In genomic region chr14:59243174-59243573, GRCh38 we compare ENCODE assay signal across 20 cellular contexts. TPM values are rescaled to one million over a fixed set of nuclear protein-coding genes. Genes with fewer than 3 reads are reported as not detected.
DNase-seq lines count a peak whose midpoint lies in the region; ATAC-seq, FAIRE-seq and TF ChIP-seq lines count a peak whose summit lies in the region.
"Had no signal": no experiment of that assay in that cellular context is flagged by ENCODE, and none has a peak within 500 bp of the region (broad histone marks: within the 10 kb centered on the region; RNA-seq: fewer than 3 reads in every experiment).

No MANE protein-coding gene starts in this region.

- 67% methylated on average over 1 of the region's 1 CpG for WGBS in hepatocyte (ENCODE audit: low lambda C conversion rate, missing lambda C conversion rate)

- no peaks in the 10 kb centered on the region for H3K9me3 ChIP-seq in hepatocyte (ENCODE audit: low read depth)
- H3K9me3 ChIP-seq: Caco-2 had no signal

- no peaks in the 10 kb centered on the region for H3K36me3 ChIP-seq in hepatocyte (replicated peaks; ENCODE audit: insufficient read depth, low read depth)

- TF ChIP-seq POLR2A in erythroblast (IDR thresholded peaks at IDR 0.05; ENCODE audit: low read length) = no peak

- H3K27ac Mint-ChIP-seq in memory B cell (peak overlapping the region; percentile 81), nephron progenitor cell (no peak overlapping the region), osteocyte (ENCODE audit: unreplicated experiment) (no peak overlapping the region), immature natural killer cell (no peak overlapping the region)
- H3K27ac Mint-ChIP-seq: CD4-positive, alpha-beta T cell; HFFc6 had no signal

- H3K4me3 Mint-ChIP-seq in memory B cell (no peak overlapping the region), nephron progenitor cell (no peak overlapping the region), osteocyte (ENCODE audit: unreplicated experiment) (no peak overlapping the region), immature natural killer cell (no peak overlapping the region)
- H3K4me3 Mint-ChIP-seq: CD4-positive, alpha-beta T cell; HFFc6; IgD-negative memory B cell had no signal

- peaks cover 3% of the 10 kb centered on the region for H4K20me1 ChIP-seq in hepatocyte (ENCODE audit: insufficient read depth, poor library complexity, severe bottlenecking)

- H3K9me3 Mint-ChIP-seq in memory B cell (no peaks in the 10 kb centered on the region), nephron progenitor cell (peaks cover 25% of the 10 kb centered on the region), osteocyte (ENCODE audit: unreplicated experiment) (no peaks in the 10 kb centered on the region), immature natural killer cell (no peaks in the 10 kb centered on the region)
- H3K9me3 Mint-ChIP-seq: CD4-positive, alpha-beta T cell; HFFc6; IgD-negative memory B cell had no signal

- no peak overlapping the region for H2AFZ ChIP-seq in hepatocyte

- peak overlapping the region; percentile 20 for H3K4me2 ChIP-seq in hepatocyte

- H3K27ac ChIP-seq in hepatocyte = peak overlapping the region; percentile 22
- H3K27ac ChIP-seq: C4-2B had no signal

- H3K79me2 ChIP-seq in hepatocyte = peaks cover 81% of the 10 kb centered on the region

- peaks cover 10% of the 10 kb centered on the region for H3K4me1 ChIP-seq in hepatocyte (ENCODE audit: insufficient read depth)

- H3K4me3 ChIP-seq in hepatocyte = no peak overlapping the region

- H3K27me3 Mint-ChIP-seq in memory B cell = no peaks in the 10 kb centered on the region
- H3K27me3 Mint-ChIP-seq in nephron progenitor cell (ENCODE audit: low read depth, poor library complexity) = no peaks in the 10 kb centered on the region
- no peaks in the 10 kb centered on the region for H3K27me3 Mint-ChIP-seq in osteocyte (ENCODE audit: unreplicated experiment)
- H3K27me3 Mint-ChIP-seq in immature natural killer cell (ENCODE audit: low read depth in 3 of 3) = no peaks in the 10 kb centered on the region
- H3K27me3 Mint-ChIP-seq: CD4-positive, alpha-beta T cell; IgD-negative memory B cell had no signal

- H3K9me2 ChIP-seq in hepatocyte (replicated peaks; ENCODE audit: insufficient read depth) = no peaks in the 10 kb centered on the region

- no peak for ATAC-seq in memory B cell (ENCODE audit: low read depth)
- ATAC-seq: HCT116 had no signal

- no peaks in the 10 kb centered on the region for H3K27me3 ChIP-seq in hepatocyte

- DNase-seq in GM19239 (ENCODE audit: insufficient read length, low spot score) (no peak), hepatocyte (ENCODE audit: low spot score) (no peak), memory B cell (ENCODE audit: low spot score in 2 of 2) (no peak), nephron progenitor cell (no peak), erythroblast (lab: John Stamatoyannopoulos, UW) (no peak), osteocyte (ENCODE audit: extremely low spot score, unreplicated experiment) (no peak), immature natural killer cell (no peak)
- DNase-seq: ACHN; Caco-2; CD4-positive, alpha-beta T cell; GOT3; H7; HFFc6 had no signal

- FAIRE-seq in GM19239 (lab: Jason Lieb, UNC) = peak; percentile 66
- FAIRE-seq: A204.1, D721Med, G401.6, GM12891 had no signal

- TF ChIP-seq CTCF in hepatocyte (IDR thresholded peaks at IDR 0.05; ENCODE audit: poor library complexity) (no peak), nephron progenitor cell (IDR thresholded peaks at IDR 0.05) (no peak), osteocyte (IDR thresholded peaks at IDR 0.05) (no peak)

- H3K36me3 Mint-ChIP-seq in memory B cell (peaks cover 7% of the 10 kb centered on the region), nephron progenitor cell (ENCODE audit: low read depth) (peaks cover 39% of the 10 kb centered on the region), osteocyte (ENCODE audit: unreplicated experiment) (no peaks in the 10 kb centered on the region), immature natural killer cell (no peaks in the 10 kb centered on the region)

- H3K4me1 Mint-ChIP-seq in memory B cell (peaks cover 51% of the 10 kb centered on the region), nephron progenitor cell (no peaks in the 10 kb centered on the region), osteocyte (ENCODE audit: unreplicated experiment) (peaks cover 19% of the 10 kb centered on the region), immature natural killer cell (peaks cover 3 to 10% of the 10 kb centered on the region in 2 donors)

RNA-seq across cellular contexts. Expression of gene DAAM1, which starts 54.7 kb away (rescaled TPM):
- total RNA-seq in hepatocyte (23.1 and 23.7 TPM in 2 replicates), osteocyte (22.8 and 24.7 TPM in 2 replicates)
- polyA plus RNA-seq in hepatocyte (19.0 and 21.6 TPM in 2 replicates), immature natural killer cell (10 to 100 TPM in 2 of 3 donors, 1 to 10 TPM in 1; 7.3 to 14.2 (median 12.1) TPM)
